In genomic region chr7:151103973-151104372, GRCh38 we compare ENCODE assay signal across 25 cellular contexts. TPM values are rescaled to one million over a fixed set of nuclear protein-coding genes. Genes with fewer than 3 reads are reported as not detected.
A peak's percentile ranks its signal among the peaks of the same experiment; 100 is the strongest.
DNase-seq lines count a peak whose midpoint lies in the region; ATAC-seq, FAIRE-seq and TF ChIP-seq lines count a peak whose summit lies in the region.
"Had no signal": no experiment of that assay in that cellular context is flagged by ENCODE, and none has a peak within 500 bp of the region (broad histone marks: within the 10 kb centered on the region; RNA-seq: fewer than 3 reads in every experiment).

No MANE protein-coding gene starts in this region.

- H2AK5ac ChIP-seq in H1 (ENCODE audit: low read depth, low read length) = peak overlapping the region; percentile 17; the same call in 1 of the 2 replicates

- peaks cover 12% of the 10 kb centered on the region for H3K79me1 ChIP-seq in H1 (ENCODE audit: low read depth, low read length)

- H3K23ac ChIP-seq in H1 (ENCODE audit: insufficient read length) = no peak overlapping the region

- no peak for FAIRE-seq in H1 (lab: Jason Lieb, UNC)
- FAIRE-seq: D721Med, G401.6, HepG2 had no signal

- no peak overlapping the region for H4K5ac ChIP-seq in H1 (ENCODE audit: insufficient read length, low read depth, low read length)

- H3K27ac ChIP-seq in HUES48 (ENCODE audit: low read depth, low read length) = peak overlapping the region; percentile 72
- no peak overlapping the region for H3K27ac ChIP-seq in H1 (ENCODE audit: low read depth, low read length)
- peak overlapping the region; percentile 4 for H3K27ac ChIP-seq in iPS-20b (ENCODE audit: low read length)
- H3K27ac ChIP-seq in heart left ventricle = no peak overlapping the region

- no peak overlapping the region for H2AFZ ChIP-seq in H1 (ENCODE audit: low read length)

- H2BK120ac ChIP-seq in H1 (replicated peaks; ENCODE audit: low read depth, low read length) = no peak overlapping the region

- peak overlapping the region; percentile 89; the same call in 1 of the 2 replicates for H2BK5ac ChIP-seq in H1 (ENCODE audit: low read depth, low read length)

- H3K36me3 ChIP-seq in ES-I3 (ENCODE audit: insufficient read depth, low read length) (no peaks in the 10 kb centered on the region), HUES48 (ENCODE audit: control insufficient read depth, insufficient read depth, low read length) (no peaks in the 10 kb centered on the region), H1 (ENCODE audit: control insufficient read depth in 2 of 4, insufficient read depth in 4 of 4, low read length in 3 of 4) (no peaks in the 10 kb centered on the region), iPS-20b (ENCODE audit: insufficient read depth, low read depth, low read length) (no peaks in the 10 kb centered on the region), heart left ventricle (peaks cover 0 to 8% (median 0%) of the 10 kb centered on the region in 9 donors)
- H3K36me3 ChIP-seq: MG63 had no signal

- intact Hi-C loops in heart left ventricle (cut with DNase I) (no loop called here), left cardiac atrium (cut with DNase I) (no loop called here)

- peaks cover 9 to 32% of the 10 kb centered on the region in 2 experiments for H4K20me1 ChIP-seq in H1 (replicated peaks in 1 of 2; ENCODE audit: control insufficient read depth in 1 of 2, insufficient read depth in 2 of 2, low read length in 2 of 2)

- H3K79me2 ChIP-seq in H1 (ENCODE audit: control insufficient read depth in 1 of 2, insufficient read depth in 2 of 2, low read length in 2 of 2) = peaks cover 0 to 32% of the 10 kb centered on the region in 2 experiments; a peak in 1 of 4 replicates

- no peak overlapping the region for H4K8ac ChIP-seq in H1 (ENCODE audit: extremely low read depth, insufficient read depth, low read length)

- H3K14ac ChIP-seq in H1 (ENCODE audit: insufficient read length) = no peak overlapping the region

- H3K9me3 ChIP-seq in ES-I3 (ENCODE audit: control insufficient read depth, insufficient read depth, low read length) = no peaks in the 10 kb centered on the region
- no peaks in the 10 kb centered on the region for H3K9me3 ChIP-seq in HUES48 (ENCODE audit: control insufficient read depth, insufficient read depth, low read length)
- no peaks in the 10 kb centered on the region for H3K9me3 ChIP-seq in H1 (ENCODE audit: insufficient read depth in 2 of 2, low read depth in 1 of 2, low read length in 1 of 2)
- H3K9me3 ChIP-seq in iPS-20b (ENCODE audit: insufficient read depth, low read depth, low read length) = no peaks in the 10 kb centered on the region
- H3K9me3 ChIP-seq in heart left ventricle = no peaks in the 10 kb centered on the region
- H3K9me3 ChIP-seq: MG63, SK-N-SH had no signal

- peak overlapping the region; percentile 32; the same call in 1 of the 2 replicates for H3K4me3 ChIP-seq in HUES48 (ENCODE audit: low read depth, low read length)
- peak overlapping the region in 1 of 4 experiments; percentile 38; a peak in 2 of 8 replicates for H3K4me3 ChIP-seq in H1 (ENCODE audit: extremely low read depth in 1 of 4, insufficient read depth in 2 of 4, low read depth in 3 of 4, low read length in 4 of 4)
- H3K4me3 ChIP-seq in iPS-20b (ENCODE audit: low read length) = peak overlapping the region; percentile 60; the same call in 1 of the 2 replicates
- no peak overlapping the region for H3K4me3 ChIP-seq in heart left ventricle
- H3K4me3 ChIP-seq: MG63 had no signal

- TF ChIP-seq POLR2A in H1 (IDR thresholded peaks at IDR 0.05; ENCODE audit: control extremely low read depth in 1 of 2, low read depth in 2 of 2, low read length in 2 of 2) (no peak), heart left ventricle (IDR thresholded peaks at IDR 0.05) (no peak)

- no peaks in the 10 kb centered on the region; the same call in 1 of the 2 replicates for H3K23me2 ChIP-seq in H1 (ENCODE audit: low read depth, low read length)

- H3K9ac ChIP-seq in ES-I3 (ENCODE audit: low read depth, low read length) = peak overlapping the region; percentile 55; the same call in 1 of the 2 replicates
- H3K9ac ChIP-seq in HUES48 (ENCODE audit: low read depth, low read length) = 0 out of 2 replicates have a peak overlapping the region, but pooled peaks have one; percentile 24
- H3K9ac ChIP-seq in H1 (replicated peaks in 1 of 4; ENCODE audit: extremely low read depth in 1 of 4, low read depth in 3 of 4, low read length in 3 of 4) = no peak overlapping the region; a peak in 1 of 7 replicates
- peak overlapping the region; percentile 49; the same call in 1 of the 2 replicates for H3K9ac ChIP-seq in iPS-20b (ENCODE audit: low read depth, low read length)
- H3K9ac ChIP-seq: SK-N-SH had no signal

- H3K27me3 ChIP-seq in HUES48 (ENCODE audit: control insufficient read depth, insufficient read depth, low read length) (no peaks in the 10 kb centered on the region), H1 (replicated peaks in 1 of 4; ENCODE audit: control insufficient read depth in 3 of 4, extremely low read depth in 1 of 4, insufficient read depth in 3 of 4, low read length in 3 of 4) (no peaks in the 10 kb centered on the region), iPS-20b (ENCODE audit: insufficient read depth, low read length) (no peaks in the 10 kb centered on the region), heart left ventricle (no peaks in the 10 kb centered on the region)
- H3K27me3 ChIP-seq: MG63 had no signal

- peak overlapping the region; percentile 32 for H4K91ac ChIP-seq in H1 (replicated peaks; ENCODE audit: insufficient read length, low read length)

- H3K4me1 ChIP-seq in ES-I3 (ENCODE audit: insufficient read depth, low read length) (peaks cover 29% of the 10 kb centered on the region; the same call in 1 of the 2 replicates), HUES48 (ENCODE audit: control insufficient read depth, insufficient read depth, low read length) (peaks cover 20% of the 10 kb centered on the region), H1 (replicated peaks in 1 of 4; ENCODE audit: control insufficient read depth in 3 of 4, insufficient read depth in 4 of 4, low read length in 3 of 4) (peaks cover 2 to 31% (median 16%) of the 10 kb centered on the region in 4 experiments), iPS-20b (ENCODE audit: insufficient read depth, low read length) (peaks cover 25% of the 10 kb centered on the region), heart left ventricle (peaks cover 0 to 32% (median 15%) of the 10 kb centered on the region in 12 donors)

- CTCF ChIA-PET in H1 (lab: Charles Lee; ENCODE audit: partially characterized antibody) = interaction anchor here (0.7 to 22.4 kb wide), 6 partner anchors 8 to 722 kb away, joined by 3 to 448 read pairs (median 6); partner anchors contain the start of genes AGAP3 and TMUB1

- no peak overlapping the region for H3K4ac ChIP-seq in H1 (replicated peaks; ENCODE audit: insufficient read length, low read depth, low read length)

- peak overlapping the region; percentile 58 to 88 for H3K4me2 ChIP-seq in H1 (ENCODE audit: insufficient read depth in 1 of 2, low read depth in 2 of 2, low read length in 2 of 2)

- no peak for TF ChIP-seq CTCF in H1 (IDR thresholded peaks at IDR 0.05; ENCODE audit: control extremely low read depth in 1 of 3, insufficient read depth in 1 of 3, low read depth in 1 of 3, low read length in 3 of 3)
- no peak for TF ChIP-seq CTCF in heart left ventricle (IDR thresholded peaks at IDR 0.05)

- no peak for TF ChIP-seq RAD21 in H1 (IDR thresholded peaks at IDR 0.05 in 1 of 2, conservative IDR thresholded peaks at IDR 0.05 in 1 of 2; ENCODE audit: low read depth in 2 of 2, low read length in 2 of 2)

- POLR2A ChIA-PET in H1 (lab: Charles Lee; ENCODE audit: partially characterized antibody) = interaction anchor here (0.7 to 1.2 kb wide), 5 partner anchors 9 to 41 kb away, joined by 3 to 5 read pairs (median 4); partner anchors contain the start of gene TMUB1

- TF ChIP-seq EP300 in H1 (IDR thresholded peaks at IDR 0.05; ENCODE audit: borderline replicate concordance in 1 of 2, low read depth in 2 of 2, low read length in 2 of 2) = no peak

- H2BK15ac ChIP-seq in H1 (ENCODE audit: low read length) = no peak overlapping the region

- H2BK20ac ChIP-seq in H1 (ENCODE audit: low read length) = peak overlapping the region; percentile 73; the same call in 1 of the 2 replicates

- DNase-seq in H1 (ENCODE audit: low read depth in 1 of 2, low spot score in 2 of 2) = no peak
- DNase-seq in heart left ventricle = no peak
- DNase-seq in left cardiac atrium = no peak
- no peak for DNase-seq in DMS 273 (lab: John Stamatoyannopoulos, UW; ENCODE audit: unreplicated experiment)
- DNase-seq: 8988T; ACHN; DMS53; MG63; NCI-H1105 treated with DMSO at 0.1 percent for 48 hours; NCI-H146; NCI-H2029; NCI-H446; NCI-H524 treated with DMSO at 0.1 percent for 48 hours; NCI-H82; NK-92 treated with Interleukin-12 subunit alpha and Interleukin-12 subunit beta, amount 100 ng/mL, for 24 hours; PC-3; SK-N-SH; SW 1271 had no signal

- no peak overlapping the region for H3K56ac ChIP-seq in H1 (replicated peaks; ENCODE audit: insufficient read length, low read depth, low read length)

- ATAC-seq in GM18498 (IDR thresholded peaks at IDR 0.05; ENCODE audit: unreplicated experiment) (no peak), heart left ventricle (no peak), left cardiac atrium (no peak)
- ATAC-seq: HepG2, PC-3 had no signal

- no peak overlapping the region; the same call in 1 of the 2 replicates for H3K18ac ChIP-seq in H1 (ENCODE audit: extremely low read depth, low read length)

- WGBS in H1 (ENCODE audit: extremely low coverage in 1 of 2, insufficient coverage in 1 of 2, insufficient read length in 1 of 2, insufficient replicate concordance in 2 of 2, low coverage in 1 of 2, low lambda C conversion rate in 2 of 2, missing lambda C conversion rate in 1 of 2), 2 experiments = 70% methylated on average over 12 of the region's 12 CpGs; no CpG with 5 or more reads in 1 of the 2 experiments
- WGBS in heart left ventricle, 4 donors = 83 to 90% (median 88%) methylated on average over 11 to 12 of the region's 12 CpGs

- H2BK12ac ChIP-seq in H1 (ENCODE audit: low read depth, low read length) = peak overlapping the region; percentile 69; the same call in 1 of the 2 replicates

RNA-seq across cellular contexts. Expression of gene AGAP3, which starts 17.7 kb away (rescaled TPM):
- 66.4 and 68.1 TPM in 2 replicates for total RNA-seq in H1 (2021; fragmentation: NEBNext Ultra II Directional; extraction: Animal tissue kit (Norgen Biotek cat#: 25700))
- 120 and 194 TPM in 2 replicates for polyA plus RNA-seq in H1 (2011; rRNA removed)
- 90.4 TPM for polyA plus RNA-seq in H1 (2011; cell fraction: cytosol; rRNA removed)
- 258 TPM for polyA plus RNA-seq in H1 (2011; cell fraction: nucleus; rRNA removed)
- 70.1 to 77.1 TPM (median 74.6 TPM) in 4 replicates for polyA plus RNA-seq in H1 (2012, experiment 1 of 2)
- polyA plus RNA-seq in H1 (2012, experiment 2 of 2) = 48.0 TPM
- 33.4 TPM for polyA plus RNA-seq in H1 (2013, experiment 1 of 2)
- polyA plus RNA-seq in H1 (2013, experiment 2 of 2) = 33.2 TPM
- 27.8 and 33.8 TPM in 2 replicates for polyA minus RNA-seq in H1 (2011; rRNA and poly(A)+ RNA removed)
- polyA minus RNA-seq in H1 (2011; cell fraction: cytosol; rRNA and poly(A)+ RNA removed) = 47.5 TPM
- polyA minus RNA-seq in H1 (2011; cell fraction: nucleus; rRNA and poly(A)+ RNA removed) = 71.5 TPM
- total RNA-seq in heart left ventricle = 10 to 100 TPM; 30.3 to 83.7 (median 57.6) TPM
- polyA plus RNA-seq in heart left ventricle = 10 to 100 TPM; 42.9 to 55.3 TPM
- 10 to 100 TPM; 53.0 to 61.5 TPM for total RNA-seq in left cardiac atrium

RNA-seq across cellular contexts. Expression of gene TMUB1, which starts 20.7 kb away (rescaled TPM):
- 41.4 and 48.7 TPM in 2 replicates for total RNA-seq in H1 (2021; fragmentation: NEBNext Ultra II Directional; extraction: Animal tissue kit (Norgen Biotek cat#: 25700))
- polyA plus RNA-seq in H1 (2011; rRNA removed) (56.2 and 85.7 TPM in 2 replicates), heart left ventricle (10 to 100 TPM; 66.1 to 82.6 TPM)
- polyA plus RNA-seq in H1 (2011; cell fraction: cytosol; rRNA removed) = 38.5 TPM
- 77.0 TPM for polyA plus RNA-seq in H1 (2011; cell fraction: nucleus; rRNA removed)
- 23.7 to 47.4 TPM (median 42.5 TPM) in 4 replicates for polyA plus RNA-seq in H1 (2012, experiment 1 of 2)
- polyA plus RNA-seq in H1 (2012, experiment 2 of 2) = 45.8 TPM
- 69.9 TPM for polyA plus RNA-seq in H1 (2013, experiment 1 of 2)
- 77.4 TPM for polyA plus RNA-seq in H1 (2013, experiment 2 of 2)
- polyA minus RNA-seq in H1 (2011; rRNA and poly(A)+ RNA removed) = 6.5 and 7.1 TPM in 2 replicates
- 18.8 TPM for polyA minus RNA-seq in H1 (2011; cell fraction: cytosol; rRNA and poly(A)+ RNA removed)
- polyA minus RNA-seq in H1 (2011; cell fraction: nucleus; rRNA and poly(A)+ RNA removed) = 14.7 TPM
- total RNA-seq in heart left ventricle (10 to 100 TPM; 21.8 to 62.8 (median 26.7) TPM), left cardiac atrium (10 to 100 TPM; 36.3 to 37.9 TPM)

RNA-seq across cellular contexts. Expression of gene FASTK, which starts 23.4 kb away (rescaled TPM):
- total RNA-seq in H1 (2021; fragmentation: NEBNext Ultra II Directional; extraction: Animal tissue kit (Norgen Biotek cat#: 25700)) = 39.4 and 43.8 TPM in 2 replicates
- 84.0 and 116 TPM in 2 replicates for polyA plus RNA-seq in H1 (2011; rRNA removed)
- polyA plus RNA-seq in H1 (2011; cell fraction: cytosol; rRNA removed) = 87.9 TPM
- 383 TPM for polyA plus RNA-seq in H1 (2011; cell fraction: nucleus; rRNA removed)
- 34.8 to 66.7 TPM (median 56.9 TPM) in 4 replicates for polyA plus RNA-seq in H1 (2012, experiment 1 of 2)
- polyA plus RNA-seq in H1 (2012, experiment 2 of 2) = 59.3 TPM
- 53.6 TPM for polyA plus RNA-seq in H1 (2013, experiment 1 of 2)
- polyA plus RNA-seq in H1 (2013, experiment 2 of 2) = 45.8 TPM
- 28.6 and 30.4 TPM in 2 replicates for polyA minus RNA-seq in H1 (2011; rRNA and poly(A)+ RNA removed)
- 25.5 TPM for polyA minus RNA-seq in H1 (2011; cell fraction: cytosol; rRNA and poly(A)+ RNA removed)
- polyA minus RNA-seq in H1 (2011; cell fraction: nucleus; rRNA and poly(A)+ RNA removed) = 71.3 TPM
- total RNA-seq in heart left ventricle = 100 to 1,000 TPM in 2 of 9 donors, 10 to 100 TPM in 7; 59.9 to 124 (median 77.7) TPM
- polyA plus RNA-seq in heart left ventricle = 100 to 1,000 TPM in 1 of 2 donors, 10 to 100 TPM in 1; 75.7 to 168 TPM
- 10 to 100 TPM; 62.9 to 73.2 TPM for total RNA-seq in left cardiac atrium

RNA-seq across cellular contexts. Expression of gene SLC4A2, which starts 44.6 kb away (rescaled TPM):
- 147 and 148 TPM in 2 replicates for total RNA-seq in H1 (2021; fragmentation: NEBNext Ultra II Directional; extraction: Animal tissue kit (Norgen Biotek cat#: 25700))
- polyA plus RNA-seq in H1 (2011; rRNA removed) (72.6 and 105 TPM in 2 replicates), heart left ventricle (100 to 1,000 TPM in 1 of 2 donors, 10 to 100 TPM in 1; 68.3 to 113 TPM)
- polyA plus RNA-seq in H1 (2011; cell fraction: cytosol; rRNA removed) = 64.0 TPM
- 293 TPM for polyA plus RNA-seq in H1 (2011; cell fraction: nucleus; rRNA removed)
- 60.3 to 144 TPM (median 135 TPM) in 4 replicates for polyA plus RNA-seq in H1 (2012, experiment 1 of 2)
- 178 TPM for polyA plus RNA-seq in H1 (2012, experiment 2 of 2)
- polyA plus RNA-seq in H1 (2013, experiment 1 of 2) = 120 TPM
- 123 TPM for polyA plus RNA-seq in H1 (2013, experiment 2 of 2)
- polyA minus RNA-seq in H1 (2011; rRNA and poly(A)+ RNA removed) = 42.9 and 53.5 TPM in 2 replicates
- polyA minus RNA-seq in H1 (2011; cell fraction: cytosol; rRNA and poly(A)+ RNA removed) = 63.4 TPM
- polyA minus RNA-seq in H1 (2011; cell fraction: nucleus; rRNA and poly(A)+ RNA removed) = 68.4 TPM
- total RNA-seq in heart left ventricle (10 to 100 TPM; 44.1 to 84.3 (median 54.8) TPM), left cardiac atrium (100 to 1,000 TPM in 1 of 2 donors, 10 to 100 TPM in 1; 71.6 to 107 TPM)

RNA-seq across cellular contexts. Expression of gene CDK5, which starts 46.3 kb away (rescaled TPM):
- 22.7 and 22.8 TPM in 2 replicates for total RNA-seq in H1 (2021; fragmentation: NEBNext Ultra II Directional; extraction: Animal tissue kit (Norgen Biotek cat#: 25700))
- polyA plus RNA-seq in H1 (2011; rRNA removed) (37.2 and 47.8 TPM in 2 replicates), heart left ventricle (1 to 10 TPM; 6.2 to 7.6 TPM)
- 30.4 TPM for polyA plus RNA-seq in H1 (2011; cell fraction: cytosol; rRNA removed)
- polyA plus RNA-seq in H1 (2011; cell fraction: nucleus; rRNA removed) = 29.0 TPM
- polyA plus RNA-seq in H1 (2012, experiment 1 of 2) = 23.4 to 31.3 TPM (median 27.8 TPM) in 4 replicates
- 24.6 TPM for polyA plus RNA-seq in H1 (2012, experiment 2 of 2)
- polyA plus RNA-seq in H1 (2013, experiment 1 of 2) = 20.9 TPM
- 19.9 TPM for polyA plus RNA-seq in H1 (2013, experiment 2 of 2)
- 20.8 and 22.0 TPM in 2 replicates for polyA minus RNA-seq in H1 (2011; rRNA and poly(A)+ RNA removed)
- polyA minus RNA-seq in H1 (2011; cell fraction: cytosol; rRNA and poly(A)+ RNA removed) = 8.8 TPM
- 14.2 TPM for polyA minus RNA-seq in H1 (2011; cell fraction: nucleus; rRNA and poly(A)+ RNA removed)
- total RNA-seq in heart left ventricle (10 to 100 TPM in 1 of 9 donors, 1 to 10 TPM in 8; 5.6 to 13.7 (median 8.5) TPM), left cardiac atrium (1 to 10 TPM; 5.1 to 7.8 TPM)

Comparison
In these comparisons a context has a peak if more than half of its experiments do, and no peak if none do; other contexts are left out.
1. H3K9ac ChIP-seq: peak in ES-I3 (single experiment), HUES48 (single experiment) and iPS-20b (single experiment); none in H1 (0 of 4).
2. H3K27ac ChIP-seq: peak in HUES48 (single experiment) and iPS-20b (single experiment); none in H1 (single experiment) and heart left ventricle (0 of 12).
3. H3K4me3 ChIP-seq: peak in HUES48 (single experiment) and iPS-20b (single experiment); none in heart left ventricle (0 of 12).